Comparison of ENCODE assay signal across 8 cellular contexts in the genomic region with DNA sequence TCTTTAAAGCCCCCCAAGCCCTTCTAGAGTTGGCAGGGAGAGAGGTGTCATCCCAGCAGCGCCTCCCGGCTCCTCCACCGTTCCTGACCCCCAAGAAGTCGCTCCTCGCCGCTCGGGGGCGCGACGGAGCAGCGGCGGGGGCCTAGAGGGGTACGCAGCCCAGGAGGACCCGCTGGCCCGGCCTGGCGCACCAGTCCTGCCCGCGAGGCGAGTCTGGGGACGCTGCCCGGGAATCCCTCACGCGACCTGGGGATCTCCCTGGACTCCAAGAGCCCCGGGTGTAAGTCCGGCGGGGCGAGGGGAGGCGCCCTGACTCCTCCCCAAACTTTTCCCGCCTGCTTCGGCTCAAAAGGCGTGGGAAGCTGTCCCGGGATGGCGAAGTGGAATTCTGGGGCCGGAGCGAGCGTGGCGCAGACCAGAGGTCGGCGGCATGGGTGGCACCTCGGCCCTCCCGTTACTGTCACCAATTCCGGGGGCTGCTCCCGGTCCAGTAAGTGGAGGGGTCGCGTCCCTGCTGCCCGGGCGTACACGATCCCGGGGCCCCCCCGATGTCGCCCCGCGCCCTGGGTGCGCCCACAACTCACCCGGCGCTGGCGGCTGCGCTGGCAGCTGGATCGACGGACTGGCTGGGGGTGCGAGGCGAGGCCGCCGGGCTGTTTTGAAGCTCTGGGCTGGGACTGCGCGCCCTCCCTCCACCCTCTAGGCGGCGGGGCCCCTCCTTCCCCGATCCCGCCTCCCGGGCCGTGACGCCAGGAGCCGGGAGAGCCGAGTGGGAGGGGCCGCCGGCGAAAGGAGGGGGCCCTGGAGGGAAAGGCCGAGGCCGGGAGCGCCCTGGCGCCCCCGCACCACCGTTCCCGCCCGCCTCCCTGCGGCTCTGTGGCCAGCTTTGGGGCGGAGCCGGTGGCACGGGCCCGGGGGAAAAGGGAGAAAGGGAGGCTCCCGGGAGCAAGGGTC. TPM values are rescaled to one million over a fixed set of nuclear protein-coding genes. Genes with fewer than 3 reads are reported as not detected.
DNase-seq lines count a peak whose midpoint lies in the region; ATAC-seq, FAIRE-seq and TF ChIP-seq lines count a peak whose summit lies in the region.

EMP2 (minus strand) TSS at position 634 of the 954 bp plus-strand sequence. CDS start 32,981 bp downstream, outside the sequence.

- TF ChIP-seq RAD21 in GM12878 (IDR thresholded peaks at IDR 0.05; ENCODE audit: insufficient read depth, low read depth, low read length): peak; percentile 13; the same call in 1 of the 2 replicates

- H3K4me1 ChIP-seq in GM12878 (ENCODE audit: control insufficient read depth, insufficient read depth, low read length): no peaks in the 10 kb centered on the region; the same call in 1 of the 2 replicates

- DNase-seq in ELR (ENCODE audit: low read depth): peak; percentile 81
- DNase-seq in NCI-H1105 (lab: John Stamatoyannopoulos, UW): peak; percentile 79
- no peak for DNase-seq in GM12878 (ENCODE audit: low read depth, low spot score)
- DNase-seq in hepatic stellate cell (ENCODE audit: low spot score): peak; percentile 91
- peak; percentile 85 for DNase-seq in retina
- no peak for DNase-seq in T-cell
- no peak for DNase-seq in activated naive CD4-positive, alpha-beta T cell treated with anti-CD3 and anti-CD28 coated beads for 36 hours

- SMC1A ChIA-PET in GM12878 (lab: Charles Lee; ENCODE audit: uncharacterized antibody, unreplicated experiment): no interaction called here

- peak within 1 kb of the TSS; percentile 22; the same call in 1 of the 2 replicates for H2AFZ ChIP-seq in GM12878 (ENCODE audit: control insufficient read depth, low read depth, low read length)

- peak within 1 kb of the TSS; percentile 18; the same call in 1 of the 2 replicates for H3K9ac ChIP-seq in GM12878 (ENCODE audit: control insufficient read depth, insufficient read depth, low read length)

- POLR2A ChIA-PET in GM12878 (lab: Charles Lee) (no interaction called here), T-cell (lab: Charles Lee) (no interaction called here)

- H3K9me3 Mint-ChIP-seq in T-cell: no peaks in the 10 kb centered on the region
- H3K9me3 Mint-ChIP-seq in activated naive CD4-positive, alpha-beta T cell treated with anti-CD3 and anti-CD28 coated beads for 36 hours: no peaks in the 10 kb centered on the region

- TF ChIP-seq EP300 in GM12878 (IDR thresholded peaks at IDR 0.05; ENCODE audit: borderline replicate concordance in 1 of 2, control insufficient read depth in 1 of 2, low read depth in 2 of 2, low read length in 2 of 2): no peak

- H3K27ac Mint-ChIP-seq in T-cell: no peak within 1 kb of the TSS
- H3K27ac Mint-ChIP-seq in activated naive CD4-positive, alpha-beta T cell treated with anti-CD3 and anti-CD28 coated beads for 36 hours: no peak within 1 kb of the TSS

- peak within 1 kb of the TSS; percentile 16; the same call in 1 of the 2 replicates for H3K4me3 ChIP-seq in GM12878

- H3K27ac ChIP-seq in GM12878 (ENCODE audit: control insufficient read depth, insufficient read depth): no peak within 1 kb of the TSS

- peaks cover 10 to 22% of the 10 kb centered on the region in 2 experiments for H3K27me3 ChIP-seq in GM12878 (replicated peaks in 1 of 2; ENCODE audit: control insufficient read depth in 2 of 2, insufficient read depth in 2 of 2, low read length in 1 of 2)

- no peaks in the 10 kb centered on the region for H3K9me3 ChIP-seq in GM12878 (replicated peaks; ENCODE audit: control insufficient read depth, insufficient read depth, low read length)

- no peak for TF ChIP-seq POLR2A in GM12878 (IDR thresholded peaks at IDR 0.05; ENCODE audit: low read depth, low read length)

- H3K4me3 Mint-ChIP-seq in T-cell: no peak within 1 kb of the TSS
- H3K4me3 Mint-ChIP-seq in activated naive CD4-positive, alpha-beta T cell treated with anti-CD3 and anti-CD28 coated beads for 36 hours: no peak within 1 kb of the TSS

- peaks cover 45 to 62% of the 10 kb centered on the region in 2 donors for H3K27me3 Mint-ChIP-seq in T-cell
- peaks cover 31% of the 10 kb centered on the region for H3K27me3 Mint-ChIP-seq in activated naive CD4-positive, alpha-beta T cell treated with anti-CD3 and anti-CD28 coated beads for 36 hours (ENCODE audit: low read depth)

- peaks cover 0 to 5% (median 4%) of the 10 kb centered on the region in 3 donors for H3K4me1 Mint-ChIP-seq in T-cell
- peaks cover 2% of the 10 kb centered on the region for H3K4me1 Mint-ChIP-seq in activated naive CD4-positive, alpha-beta T cell treated with anti-CD3 and anti-CD28 coated beads for 36 hours (ENCODE audit: low read depth)

- TF ChIP-seq CTCF in GM12878 (IDR thresholded peaks at IDR 0.05 in 2 of 3, conservative IDR thresholded peaks at IDR 0.05 in 1 of 3; ENCODE audit: control insufficient read depth in 2 of 3, extremely low read depth in 1 of 3, insufficient read depth in 1 of 3, low read depth in 3 of 3, low read length in 3 of 3): peak; percentile 7 to 23 (median 13); a peak in 2 of 6 replicates

- no peak for FAIRE-seq in GM12878 (lab: Jason Lieb, UNC)

- in situ Hi-C loops in GM12878 (cut with MboI): no loop called here

- intact Hi-C loops in GM12878 (cut with micrococcal nuclease; ENCODE audit: unreplicated experiment): no loop called here
- intact Hi-C loops in activated naive CD4-positive, alpha-beta T cell treated with anti-CD3 and anti-CD28 coated beads for 36 hours (cut with micrococcal nuclease): no loop called here

- peak; percentile 73 for ATAC-seq in GM12878
- ATAC-seq in T-cell (replicated peaks in 1 of 4): no peak
- ATAC-seq in GM21528 (IDR thresholded peaks at IDR 0.05; ENCODE audit: low FRiP score, unreplicated experiment): no peak

- H3K36me3 Mint-ChIP-seq in T-cell: no peaks in the 10 kb centered on the region
- H3K36me3 Mint-ChIP-seq in activated naive CD4-positive, alpha-beta T cell treated with anti-CD3 and anti-CD28 coated beads for 36 hours (ENCODE audit: low read depth): no peaks in the 10 kb centered on the region

- H3K4me2 ChIP-seq in GM12878 (ENCODE audit: control insufficient read depth, insufficient read depth): peak within 1 kb of the TSS; percentile 80

- H3K79me2 ChIP-seq in GM12878 (ENCODE audit: control insufficient read depth, insufficient read depth, low read length): no peaks in the 10 kb centered on the region

- WGBS in GM12878 (ENCODE audit: insufficient coverage, insufficient replicate concordance, low lambda C conversion rate, missing lambda C conversion rate): 7% methylated on average over 59 of the region's 92 CpGs

- H4K20me1 ChIP-seq in GM12878 (ENCODE audit: control insufficient read depth, insufficient read depth): no peaks in the 10 kb centered on the region

- RAD21 ChIA-PET in GM12878 (lab: Charles Lee; ENCODE audit: unreplicated experiment): no interaction called here

- no TSS peak for BruUV-seq in GM12878 (replicated peaks; lab: Mats Ljungman, UMichigan)

- CTCF ChIA-PET in GM12878 (lab: Yijun Ruan, JAX): interaction anchor here (0.9 to 1.2 kb wide), 2 partner anchors 11 to 14 kb away, joined by 3 read pairs; no protein-coding TSS in a partner anchor
- CTCF ChIA-PET in T-cell (lab: Charles Lee): no interaction called here
- CTCF ChIA-PET in activated naive CD4-positive, alpha-beta T cell treated with anti-CD3 and anti-CD28 coated beads for 36 hours (lab: Charles Lee): no interaction called here

- H3K36me3 ChIP-seq in GM12878 (ENCODE audit: control insufficient read depth in 2 of 2, insufficient read depth in 2 of 2, low read length in 1 of 2): no peaks in the 10 kb centered on the region

TF ChIP-seq in GM12878, 131 proteins besides CTCF, POLR2A, EP300 and RAD21:
- peak; percentile 25 to 77; a peak in 2 of 4 replicates for TF ChIP-seq BHLHE40 (IDR thresholded peaks at IDR 0.05; ENCODE audit: borderline replicate concordance in 1 of 2, low read depth in 2 of 2, low read length in 1 of 2)
- 0 out of 2 replicates have a peak, but pooled peaks have one; percentile 27 for TF ChIP-seq DPF2 (IDR thresholded peaks at IDR 0.05)
- TF ChIP-seq SREBF1 (IDR thresholded peaks at IDR 0.05; ENCODE audit: low read length): no peak
- TF ChIP-seq SUZ12 (IDR thresholded peaks at IDR 0.05; ENCODE audit: unreplicated experiment): peak; percentile 39
- peak; percentile 50 for TF ChIP-seq IKZF1 (conservative IDR thresholded peaks at IDR 0.05)
- TF ChIP-seq EGR1 (IDR thresholded peaks at IDR 0.05; ENCODE audit: borderline replicate concordance in 1 of 2, low read depth in 2 of 2, low read length in 2 of 2): peak in 1 of 2 experiments; percentile 56; a peak in 1 of 3 replicates
- TF ChIP-seq SIX5 (IDR thresholded peaks at IDR 0.05; ENCODE audit: low read depth, low read length, severe bottlenecking): no peak
- TF ChIP-seq CHD1 (IDR thresholded peaks at IDR 0.05; ENCODE audit: low read depth, low read length): no peak

RNA-seq across cellular contexts. Expression of gene EMP2, which starts in this region (rescaled TPM):
- 0.95 and 1.0 TPM in 2 replicates for total RNA-seq in GM12878 (2013; cell fraction: nucleolus; rRNA removed)
- 3.2 and 3.4 TPM in 2 replicates for total RNA-seq in GM12878 (2014; rRNA removed)
- total RNA-seq in GM12878 (2014; rRNA removed; fragmentation: Illumina TruSeq; extraction: Trizol): 2.6 and 2.9 TPM in 2 replicates
- 5.7 and 5.8 TPM in 2 replicates for total RNA-seq in GM12878 (2021)
- 1.9 TPM for polyA plus RNA-seq in GM12878 (2011; ENCODE audit: low read depth)
- 0.20 and 0.41 TPM in 2 replicates for polyA plus RNA-seq in GM12878 (2011; rRNA removed)
- 0.15 and 0.33 TPM in 2 replicates for polyA plus RNA-seq in GM12878 (2011; cell fraction: cytosol; rRNA removed)
- polyA plus RNA-seq in GM12878 (2011; cell fraction: nucleus; rRNA removed): 0.26 and 0.31 TPM in 2 replicates
- 0.80 and 0.93 TPM in 2 replicates for polyA plus RNA-seq in GM12878 (2012)
- polyA plus RNA-seq in GM12878 (2014; fragmentation: Illumina TruSeq; extraction: Trizol): 2.9 and 3.6 TPM in 2 replicates
- polyA plus RNA-seq in GM12878 (2014; fragmentation: Nextera tagmentation; extraction: Ambion mirVana): 1 to 10 TPM; 4.4 to 6.1 TPM
- 2.9 and 3.1 TPM in 2 replicates for polyA plus RNA-seq in GM12878 (2014; rRNA removed)
- polyA plus RNA-seq in GM12878 (2016; fragmentation: Nextera tagmentation; extraction: Ambion mirVana): 10 to 100 TPM in 1 of 2 experiments, 1 to 10 TPM in 1; 8.9 to 10.4 TPM
- 0.41 and 0.51 TPM in 2 replicates for polyA minus RNA-seq in GM12878 (2011; rRNA and poly(A)+ RNA removed)
- polyA minus RNA-seq in GM12878 (2011; cell fraction: cytosol; rRNA and poly(A)+ RNA removed): 0.53 and 0.83 TPM in 2 replicates
- polyA minus RNA-seq in GM12878 (2011; cell fraction: nucleus; rRNA and poly(A)+ RNA removed): 0.12 and 0.29 TPM in 2 replicates
- total RNA-seq in T-cell: under 1 TPM in 3 of 5 donors, not detected in 2; 0.30 to 0.98 (median 0.61) TPM
- not detected for total RNA-seq in activated naive CD4-positive, alpha-beta T cell treated with anti-CD3 and anti-CD28 coated beads for 36 hours

Comparison
In these comparisons a context has a peak if more than half of its experiments do, and no peak if none do; other contexts are left out.
1. DNase-seq: peak in ELR (single experiment), NCI-H1105 (single experiment), hepatic stellate cell (single experiment) and retina (single experiment); none in GM12878 (single experiment), T-cell (0 of 34) and activated naive CD4-positive, alpha-beta T cell treated with anti-CD3 and anti-CD28 coated beads for 36 hours (single experiment).